In the genomic region with DNA sequence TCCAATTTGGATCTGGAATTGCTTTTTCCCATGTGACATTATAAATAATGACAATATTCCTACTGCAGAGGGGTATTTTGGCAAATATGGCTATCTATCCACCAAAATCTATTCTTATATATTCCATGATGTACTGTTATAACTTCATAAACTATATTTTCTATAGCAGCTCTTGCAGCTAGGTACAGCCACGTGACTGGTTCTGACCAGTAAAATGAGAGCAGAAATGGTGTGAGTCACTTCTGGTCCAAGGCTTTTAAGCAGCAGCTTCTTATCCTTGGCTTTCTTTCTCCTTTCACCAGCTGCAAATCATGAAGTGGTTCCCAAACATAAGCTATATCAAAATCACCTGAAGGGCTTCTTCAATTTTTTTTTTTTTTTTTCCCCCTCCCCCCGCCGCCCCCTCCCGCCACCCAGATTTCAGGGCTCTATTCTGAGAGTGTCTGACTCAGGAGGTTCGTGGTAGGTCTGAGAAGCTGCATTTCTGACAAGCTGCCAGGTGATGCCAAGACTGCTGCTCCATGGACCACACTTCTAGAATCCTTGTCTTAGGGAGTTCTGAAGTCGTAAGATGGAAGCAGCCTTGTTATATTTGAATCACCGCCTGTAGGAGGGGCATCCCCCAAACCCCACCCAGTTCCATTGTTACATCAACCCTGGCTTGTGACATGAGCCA, we compare ENCODE assay signal across 16 cellular contexts.
DNase-seq lines count a peak whose midpoint lies in the region; ATAC-seq, FAIRE-seq and TF ChIP-seq lines count a peak whose summit lies in the region.
"Had no signal": no experiment of that assay in that cellular context is flagged by ENCODE, and none has a peak within 500 bp of the region (broad histone marks: within the 10 kb centered on the region; RNA-seq: fewer than 3 reads in every experiment).

No MANE protein-coding gene starts in this region.

- CTCF ChIA-PET in activated CD4-positive, alpha-beta T cell treated with anti-CD3 and anti-CD28 coated beads for 36 hours (lab: Charles Lee) = no interaction called here

- peak; percentile 6 for DNase-seq in activated CD4-positive, alpha-beta T cell treated with anti-CD3 and anti-CD28 coated beads for 36 hours
- DNase-seq in activated CD4-positive, alpha-beta T cell treated with anti-CD3 and anti-CD28 coated beads, Interleukin-2, amount 50 U/mL, for 48 hours = no peak
- DNase-seq in NB4 (ENCODE audit: low read depth) (peak; percentile 4), bronchial epithelial cell (ENCODE audit: low read depth) (peak; percentile 14), myocyte (ENCODE audit: low read depth) (peak; percentile 13)
- no peak for DNase-seq in activated naive CD4-positive, alpha-beta T cell (lab: John Stamatoyannopoulos, UW)
- DNase-seq: C1 segment of cervical spinal cord, DMS 273 treated with DMSO at 0.1 percent for 48 hours, NCI-H1048, NCI-H446 treated with DMSO at 0.1 percent for 48 hours, NCI-H774, Right ventricle myocardium superior had no signal

- H3K36me3 Mint-ChIP-seq in activated CD4-positive, alpha-beta T cell treated with anti-CD3 and anti-CD28 coated beads for 36 hours (ENCODE audit: low read depth) = no peaks in the 10 kb centered on the region

- no peaks in the 10 kb centered on the region for H3K27me3 ChIP-seq in bronchial epithelial cell (ENCODE audit: control insufficient read depth, insufficient read depth, low read length)

- ATAC-seq in activated CD4-positive, alpha-beta T cell treated with anti-CD3 and anti-CD28 coated beads for 36 hours = peak; percentile 65
- no peak for ATAC-seq in GM19452 (IDR thresholded peaks at IDR 0.05; ENCODE audit: unreplicated experiment)
- ATAC-seq in HG03442 (IDR thresholded peaks at IDR 0.05; ENCODE audit: unreplicated experiment) = no peak
- ATAC-seq: HCT116, Panc1 had no signal

- H3K27me3 Mint-ChIP-seq in activated CD4-positive, alpha-beta T cell treated with anti-CD3 and anti-CD28 coated beads for 36 hours = no peaks in the 10 kb centered on the region

- FAIRE-seq in bronchial epithelial cell (lab: Jason Lieb, UNC) = no peak

- H3K4me3 Mint-ChIP-seq in activated CD4-positive, alpha-beta T cell treated with anti-CD3 and anti-CD28 coated beads for 36 hours = no peak overlapping the region

- POLR2A ChIA-PET in activated CD4-positive, alpha-beta T cell treated with anti-CD3 and anti-CD28 coated beads for 36 hours (lab: Charles Lee) = no interaction called here

- H3K9me3 Mint-ChIP-seq in activated CD4-positive, alpha-beta T cell treated with anti-CD3 and anti-CD28 coated beads for 36 hours (ENCODE audit: low read depth) = no peaks in the 10 kb centered on the region

- H3K4me3 ChIP-seq in NB4 (ENCODE audit: low read depth, low read length) (no peak overlapping the region), bronchial epithelial cell (ENCODE audit: low read depth, low read length) (no peak overlapping the region)

- intact Hi-C loops in activated CD4-positive, alpha-beta T cell treated with anti-CD3 and anti-CD28 coated beads for 36 hours (cut with DNase I, micrococcal nuclease) = no loop called here

- H3K27ac Mint-ChIP-seq in activated CD4-positive, alpha-beta T cell treated with anti-CD3 and anti-CD28 coated beads for 36 hours = no peak overlapping the region

- H3K36me3 ChIP-seq in bronchial epithelial cell (ENCODE audit: control insufficient read depth, insufficient read depth, low read length) = no peaks in the 10 kb centered on the region

- no peak for TF ChIP-seq CTCF in NB4 (IDR thresholded peaks at IDR 0.05; ENCODE audit: low read depth, low read length)
- TF ChIP-seq CTCF in bronchial epithelial cell (IDR thresholded peaks at IDR 0.05; ENCODE audit: insufficient read depth, low read length, severe bottlenecking) = no peak

- peaks cover 3% of the 10 kb centered on the region for H3K4me1 Mint-ChIP-seq in activated CD4-positive, alpha-beta T cell treated with anti-CD3 and anti-CD28 coated beads for 36 hours

- no peak for TF ChIP-seq POLR2A in NB4 (IDR thresholded peaks at IDR 0.05; ENCODE audit: extremely low read depth, insufficient read length)

Comparison
In these comparisons a context has a peak if more than half of its experiments do, and no peak if none do; other contexts are left out.
1. DNase-seq: peak in activated CD4-positive, alpha-beta T cell treated with anti-CD3 and anti-CD28 coated beads for 36 hours (single experiment), NB4 (single experiment), bronchial epithelial cell (single experiment) and myocyte (single experiment); none in activated CD4-positive, alpha-beta T cell treated with anti-CD3 and anti-CD28 coated beads, Interleukin-2, amount 50 U/mL, for 48 hours (0 of 2) and activated naive CD4-positive, alpha-beta T cell (0 of 4).